ENCODE assay signal across 27 cellular contexts in the genomic region with DNA sequence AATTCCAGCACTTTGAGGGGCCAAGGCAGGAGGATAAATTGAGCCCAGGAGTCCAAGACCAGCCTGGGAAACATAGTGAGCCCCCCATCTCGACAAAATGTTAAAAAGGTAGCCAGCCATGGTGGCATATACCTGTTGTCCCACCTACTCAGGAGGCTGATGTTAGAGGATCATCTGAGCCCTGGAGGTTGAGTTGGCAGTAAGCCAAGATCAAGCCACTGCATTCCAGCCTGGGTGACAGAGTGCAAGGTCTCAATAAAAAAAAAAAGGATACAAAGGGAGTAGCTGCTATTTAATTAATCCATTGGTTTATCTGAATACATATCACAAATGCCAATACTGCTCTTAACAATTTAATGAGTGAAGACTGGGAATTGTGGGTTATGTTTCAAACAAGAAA.
"Had no signal": no experiment of that assay in that cellular context is flagged by ENCODE, and none has a peak within 500 bp of the region (broad histone marks: within the 10 kb centered on the region; RNA-seq: fewer than 3 reads in every experiment).

No MANE protein-coding gene starts in this region.

- DNase-seq: stimulated activated CD4-positive, alpha-beta T cell treated with anti-CD3 and anti-CD28 coated beads, Interleukin-2, amount 100 ng/mL, for 48 hours; stimulated activated CD4-positive, alpha-beta T cell treated with anti-CD3 and anti-CD28 coated beads, Interleukin-4, amount 100 ng/mL, for 1 hour; stimulated activated CD4-positive, alpha-beta T cell treated with anti-CD3 and anti-CD28 coated beads, Interleukin-4, amount 100 ng/mL, for 24 hours; stimulated activated CD4-positive, alpha-beta T cell treated with anti-CD3 and anti-CD28 coated beads, Interleukin-4, amount 100 ng/mL, for 4 hours; stimulated activated CD8-positive, alpha-beta memory T cell treated with anti-CD3 and anti-CD28 coated beads, Interleukin-4, amount 100 ng/mL, for 48 hours; stimulated activated naive B cell treated with anti-CD40 and anti-IgM and Interleukin-4, amounts not matched to agents 10 μg/mL and 1 μg/mL and 100 μg/mL, for 72 hours; stimulated activated naive CD4-positive, alpha-beta T cell; stimulated activated naive CD4-positive, alpha-beta T cell treated with Interleukin-2 at 50 U/mL for 16 hours; stimulated activated naive CD8-positive, alpha-beta T cell treated with anti-CD3 and anti-CD28 coated beads, Interleukin-15, amount 100 ng/mL, for 72 hours; stimulated activated naive CD8-positive, alpha-beta T cell treated with anti-CD3 and anti-CD28 coated beads, Interleukin-15, Interleukin-2, amounts not matched to agents 100 U/mL and 50 U/mL, for 24 hours; stomach; substantia nigra; testis; thyroid gland; tibial artery; transverse colon; trophoblast cell; upper lobe of left lung; upper lobe of right lung; uterus had no signal

- H3K27ac ChIP-seq: stomach, suprapubic skin, testis, thoracic aorta, thyroid gland, tibial artery, tibial nerve, transverse colon, upper lobe of left lung, upper lobe of right lung, uterus, vagina had no signal

- ATAC-seq: stimulated activated effector memory CD8-positive, alpha-beta T cell treated with anti-CD3 and anti-CD28 coated beads, Interleukin-12 subunit alpha, Interleukin-12 subunit beta, amount 100 ng/mL, for 72 hours; stimulated activated memory B cell treated with anti-CD40 and anti-IgM and Interleukin-4, amounts not matched to agents 10 μg/mL and 1 μg/mL and 100 μg/mL, for 72 hours; stimulated activated naive B cell treated with anti-CD40 and anti-IgM and Interleukin-4, amounts not matched to agents 10 μg/mL and 1 μg/mL and 100 μg/mL, for 72 hours; stimulated activated naive CD8-positive, alpha-beta T cell treated with anti-CD3 and anti-CD28 coated beads, Interleukin-15, amount 100 ng/mL, for 72 hours; stimulated activated naive CD8-positive, alpha-beta T cell treated with anti-CD3 and anti-CD28 coated beads, Interleukin-15, Interleukin-2, amounts not matched to agents 100 U/mL and 50 U/mL, for 24 hours; upper lobe of right lung had no signal

- H3K4me1 ChIP-seq: stomach, suprapubic skin, testis, thyroid gland, tibial artery, tibial nerve, transverse colon, upper lobe of left lung, upper lobe of right lung, uterus, vagina had no signal

- H3K4me3 ChIP-seq: stomach, suprapubic skin, testis, thoracic aorta, thyroid gland, tibial artery, tibial nerve, transverse colon, upper lobe of left lung, upper lobe of right lung, uterus, vagina had no signal

- H3K9me3 ChIP-seq: stomach, testis, thoracic aorta, thyroid gland, tibial artery, transverse colon, upper lobe of right lung, uterus, vagina had no signal

- H3K27me3 ChIP-seq: stomach, suprapubic skin, testis, thyroid gland, tibial artery, tibial nerve, transverse colon, upper lobe of left lung, upper lobe of right lung, uterus, vagina had no signal

- FAIRE-seq: urothelium cell line had no signal

- H3K36me3 ChIP-seq: stomach, suprapubic skin, thoracic aorta, thyroid gland, tibial artery, tibial nerve, transverse colon, upper lobe of left lung, upper lobe of right lung, uterus, vagina had no signal
